8 cellular contexts compared by ENCODE assay signal in genomic region chr6:116253188-116253504, GRCh38. TPM values are rescaled to one million over a fixed set of nuclear protein-coding genes. Genes with fewer than 3 reads are reported as not detected.
DNase-seq lines count a peak whose midpoint lies in the region; ATAC-seq and TF ChIP-seq lines count a peak whose summit lies in the region.

No MANE protein-coding gene starts in this region.

- H3K9me3 ChIP-seq in lung (ENCODE audit: control insufficient read depth in 2 of 2, insufficient read depth in 1 of 2, low read length in 1 of 2) (no peaks in the 10 kb centered on the region), mucosa of descending colon (no peaks in the 10 kb centered on the region)

- no peak overlapping the region for H3K27ac Mint-ChIP-seq in activated T-cell treated with anti-CD3 and anti-CD28 coated beads, Interleukin-2, amount 50 U/mL, for 24 hours

- no peaks in the 10 kb centered on the region for H3K27me3 Mint-ChIP-seq in activated T-cell treated with anti-CD3 and anti-CD28 coated beads, Interleukin-2, amount 50 U/mL, for 24 hours

- DNase-seq in activated T-cell treated with anti-CD3 and anti-CD28 coated beads, Interleukin-2, amount 50 U/mL, for 24 hours = peak; percentile 45
- DNase-seq in activated T-cell treated with anti-CD3 and anti-CD28 coated beads for 4 hours = no peak
- no peak for DNase-seq in cardiac fibroblast (ENCODE audit: low read depth in 2 of 2)
- DNase-seq in lung (ENCODE audit: low spot score) = no peak
- DNase-seq in NCI-H446 (lab: John Stamatoyannopoulos, UW) = no peak
- DNase-seq in activated naive CD4-positive, alpha-beta T cell treated with Interleukin-2 at 50 U/mL for 16 hours = no peak
- no peak for DNase-seq in mucosa of descending colon

- TF ChIP-seq CTCF in cardiac fibroblast (IDR thresholded peaks at IDR 0.05; ENCODE audit: low read depth, low read length) (no peak), lung (IDR thresholded peaks at IDR 0.05; ENCODE audit: control extremely low read depth, extremely low read depth) (no peak), mucosa of descending colon (IDR thresholded peaks at IDR 0.05) (no peak)

- H3K36me3 ChIP-seq in lung (ENCODE audit: control insufficient read depth in 2 of 2, insufficient read depth in 2 of 2, low read length in 2 of 2) = no peaks in the 10 kb centered on the region
- no peaks in the 10 kb centered on the region for H3K36me3 ChIP-seq in urinary bladder (ENCODE audit: insufficient read depth)
- no peaks in the 10 kb centered on the region for H3K36me3 ChIP-seq in mucosa of descending colon (ENCODE audit: low read depth)

- intact Hi-C loops in mucosa of descending colon (cut with DNase I, micrococcal nuclease) = no loop called here

- peak overlapping the region; percentile 98 to 100 for H3K4me3 ChIP-seq in cardiac fibroblast (replicated peaks in 1 of 2; ENCODE audit: low read depth in 2 of 2, low read length in 2 of 2)
- peak overlapping the region; percentile 96 for H3K4me3 ChIP-seq in lung
- peak overlapping the region; percentile 51 for H3K4me3 ChIP-seq in urinary bladder (ENCODE audit: low read depth, low read length)
- no peak overlapping the region for H3K4me3 ChIP-seq in mucosa of descending colon

- peaks cover 14% of the 10 kb centered on the region for H3K4me1 Mint-ChIP-seq in activated T-cell treated with anti-CD3 and anti-CD28 coated beads, Interleukin-2, amount 50 U/mL, for 24 hours (ENCODE audit: low read depth)

- H3K9me3 Mint-ChIP-seq in activated T-cell treated with anti-CD3 and anti-CD28 coated beads, Interleukin-2, amount 50 U/mL, for 24 hours = no peaks in the 10 kb centered on the region

- peaks cover 30% of the 10 kb centered on the region for H3K36me3 Mint-ChIP-seq in activated T-cell treated with anti-CD3 and anti-CD28 coated beads, Interleukin-2, amount 50 U/mL, for 24 hours (ENCODE audit: low read depth)

- no peak for ATAC-seq in lung (ENCODE audit: insufficient read depth, low FRiP score)
- no peak for ATAC-seq in mucosa of descending colon

- H3K4me1 ChIP-seq in lung (ENCODE audit: control insufficient read depth in 2 of 2, insufficient read depth in 2 of 2, low read length in 2 of 2) = peaks cover 16 to 19% of the 10 kb centered on the region in 2 donors
- peaks cover 2% of the 10 kb centered on the region for H3K4me1 ChIP-seq in urinary bladder (ENCODE audit: insufficient read depth)
- H3K4me1 ChIP-seq in mucosa of descending colon (ENCODE audit: low read depth) = peaks cover 4% of the 10 kb centered on the region

- WGBS in lung, 2 donors = 38 to 43% methylated on average over 11 of the region's 11 CpGs
- WGBS in urinary bladder = 36% methylated on average over 11 of the region's 11 CpGs

- H3K4me3 Mint-ChIP-seq in activated T-cell treated with anti-CD3 and anti-CD28 coated beads, Interleukin-2, amount 50 U/mL, for 24 hours = no peak overlapping the region

- peak overlapping the region; percentile 95 to 97 for H3K27ac ChIP-seq in lung (ENCODE audit: low read depth in 1 of 2, low read length in 1 of 2)
- no peak overlapping the region for H3K27ac ChIP-seq in urinary bladder (ENCODE audit: low read depth)

- no peaks in the 10 kb centered on the region for H3K27me3 ChIP-seq in lung (ENCODE audit: control insufficient read depth, insufficient read depth)

RNA-seq across cellular contexts. Expression of gene TSPYL4, which starts 0.7 kb away (rescaled TPM):
- total RNA-seq in lung = 10 to 100 TPM; 14.8 to 30.0 TPM
- polyA plus RNA-seq in lung = 1 to 10 TPM; 7.3 to 8.9 TPM
- 17.0 TPM for total RNA-seq in urinary bladder
- 25.6 TPM for polyA plus RNA-seq in urinary bladder
- 10 to 100 TPM in 1 of 3 donors, 1 to 10 TPM in 2; 6.1 to 16.8 (median 9.5) TPM for total RNA-seq in mucosa of descending colon

RNA-seq across cellular contexts. Expression of gene TSPYL1, which starts 26.6 kb away (rescaled TPM):
- total RNA-seq in lung (10 to 100 TPM; 67.8 to 68.8 TPM), urinary bladder (66.7 TPM), mucosa of descending colon (100 to 1,000 TPM in 1 of 3 donors, 10 to 100 TPM in 2; 65.5 to 105 (median 67.0) TPM)
- polyA plus RNA-seq in lung (10 to 100 TPM; 16.3 to 25.1 TPM), urinary bladder (56.0 TPM)
